In the genomic region with DNA sequence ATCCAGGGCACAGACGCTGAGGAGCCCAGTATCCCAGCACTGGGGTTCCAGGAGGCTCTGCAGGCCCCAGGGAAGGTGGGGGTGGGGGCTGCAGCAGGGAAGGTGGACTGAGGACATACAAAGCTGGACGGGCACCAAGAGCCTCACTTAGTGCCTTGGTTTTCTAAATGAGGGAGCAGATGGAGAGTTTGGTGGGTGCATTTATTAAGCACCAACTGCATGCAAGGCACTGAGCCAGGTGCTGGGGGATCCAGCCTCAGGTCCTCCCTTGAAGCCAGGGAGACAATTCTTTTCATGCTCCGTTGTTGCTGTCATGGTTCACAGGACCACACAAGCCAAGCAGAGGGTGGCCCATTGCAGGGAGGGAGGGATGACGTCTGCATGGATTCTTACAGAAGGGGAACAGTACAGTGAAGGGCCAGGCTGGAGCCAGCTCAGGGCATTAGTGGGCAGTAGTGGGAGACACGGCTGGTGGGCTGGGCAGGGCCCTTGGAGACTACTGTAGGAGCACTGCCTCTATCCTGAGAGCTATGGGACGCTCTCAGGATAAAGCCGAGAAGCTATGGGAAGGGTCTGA, we compare ENCODE assay signal across 23 cellular contexts.
A peak's percentile ranks its signal among the peaks of the same experiment; 100 is the strongest.
DNase-seq lines count a peak whose midpoint lies in the region; ATAC-seq and TF ChIP-seq lines count a peak whose summit lies in the region.
"Had no signal": no experiment of that assay in that cellular context is flagged by ENCODE, and none has a peak within 500 bp of the region (broad histone marks: within the 10 kb centered on the region; RNA-seq: fewer than 3 reads in every experiment).

No MANE protein-coding gene starts in this region.

- no peak overlapping the region for H3K4me2 ChIP-seq in GM23338
- no peak overlapping the region for H3K4me2 ChIP-seq in mesenchymal stem cell (ENCODE audit: low read length, poor library complexity, severe bottlenecking)
- H3K4me2 ChIP-seq: smooth muscle cell had no signal

- H2BK12ac ChIP-seq in mesenchymal stem cell (ENCODE audit: low read length in 2 of 2) = no peak overlapping the region

- ATAC-seq in GM23338 = peak; percentile 29; the same call in 2 of the 3 replicates
- ATAC-seq: esophagus mucosa, left colon had no signal

- no peak overlapping the region for H3K4ac ChIP-seq in mesenchymal stem cell (ENCODE audit: low read depth in 1 of 2, low read length in 2 of 2)

- TF ChIP-seq CTCF in GM23338 (conservative IDR thresholded peaks at IDR 0.05; ENCODE audit: low read depth in 2 of 2) = no peak
- no peak for TF ChIP-seq CTCF in brain (conservative IDR thresholded peaks at IDR 0.05)
- peak in 1 of 6 experiments; percentile 7 for TF ChIP-seq CTCF in thyroid gland (IDR thresholded peaks at IDR 0.05)

- H3K27ac ChIP-seq in GM23338 (ENCODE audit: low read depth) = no peak overlapping the region
- no peak overlapping the region for H3K27ac ChIP-seq in mesenchymal stem cell (ENCODE audit: low read length, poor library complexity, severe bottlenecking)
- peak overlapping the region; percentile 84 to 97 (median 88) for H3K27ac ChIP-seq in thyroid gland
- H3K27ac ChIP-seq: coronary artery, SJSA1 had no signal

- intact Hi-C loops in thyroid gland (cut with DNase I) = no loop called here

- H2AFZ ChIP-seq in GM23338 = no peak overlapping the region
- H2AFZ ChIP-seq in mesenchymal stem cell (ENCODE audit: low read depth, low read length) = no peak overlapping the region

- H3K9me2 ChIP-seq in GM23338 (ENCODE audit: insufficient read depth) = peaks cover 4% of the 10 kb centered on the region; the same call in 1 of the 2 replicates

- H3K4me1 ChIP-seq in GM23338 (ENCODE audit: insufficient read depth) (0 out of 2 replicates have a peak, but pooled peaks cover 3% of the 10 kb centered on the region), mesenchymal stem cell (ENCODE audit: control insufficient read depth, insufficient read depth, low read depth, low read length) (peaks cover 7% of the 10 kb centered on the region), thyroid gland (peaks cover 78 to 85% of the 10 kb centered on the region in 2 donors)

- H3F3A ChIP-seq in GM23338 (replicated peaks; ENCODE audit: low read depth) = 0 out of 2 replicates have a peak, but pooled peaks cover 4% of the 10 kb centered on the region

- H3K27me3 ChIP-seq in GM23338 (ENCODE audit: insufficient read depth) = peaks cover 31% of the 10 kb centered on the region
- peaks cover 9 to 56% of the 10 kb centered on the region in 2 experiments for H3K27me3 ChIP-seq in mesenchymal stem cell (ENCODE audit: control insufficient read depth in 1 of 2, insufficient read depth in 1 of 2, low read length in 2 of 2)
- H3K27me3 ChIP-seq in thyroid gland = no peaks in the 10 kb centered on the region
- H3K27me3 ChIP-seq: SJSA1 had no signal

- no peaks in the 10 kb centered on the region for H3K79me1 ChIP-seq in mesenchymal stem cell (replicated peaks; ENCODE audit: low read length, poor library complexity, severe bottlenecking)

- no peak overlapping the region for H3K23ac ChIP-seq in mesenchymal stem cell (ENCODE audit: low read length in 2 of 2)

- H3K9me3 ChIP-seq in mesenchymal stem cell (ENCODE audit: control insufficient read depth, low read length) (no peaks in the 10 kb centered on the region), thyroid gland (no peaks in the 10 kb centered on the region)
- H3K9me3 ChIP-seq: SJSA1 had no signal

- peak overlapping the region; percentile 48 for H3K9ac ChIP-seq in mesenchymal stem cell (ENCODE audit: low read length)

- no peak for DNase-seq in GM23338 (ENCODE audit: low spot score)
- no peak for DNase-seq in mesenchymal stem cell
- peak; percentile 77 to 82 for DNase-seq in thyroid gland
- no peak for DNase-seq in NCI-H748 treated with DMSO at 0.1 percent for 48 hours (lab: John Stamatoyannopoulos, UW)
- no peak for DNase-seq in stimulated activated CD4-positive, alpha-beta T cell treated with anti-CD3 and anti-CD28 coated beads, Interleukin-4, amount 100 ng/mL, for 1 hour
- DNase-seq in NCI-H1417 treated with DMSO at 0.1 percent for 48 hours (lab: John Stamatoyannopoulos, UW) = no peak
- DNase-seq: activated CD4-positive, alpha-beta T cell treated with anti-CD3 and anti-CD28 coated beads, Interleukin-2, amount 50 U/mL, for 48 hours; activated CD4-positive, CD25-positive, alpha-beta regulatory T cell; activated CD8-positive, alpha-beta memory T cell treated with anti-CD3 and anti-CD28 coated beads, Interleukin-2, amount 50 U/mL, for 4 hours; activated naive CD4-positive, alpha-beta T cell treated with anti-CD3 and anti-CD28 coated beads for 36 hours; EL; foreskin melanocyte; IMR-90; left colon; T-helper 1 cell had no signal

- H3K9me3 Mint-ChIP-seq in GM23338 (no peaks in the 10 kb centered on the region; the same call in 2 of the 3 replicates), brain (peaks cover 0 to 3% (median 0%) of the 10 kb centered on the region in 5 experiments)
- H3K9me3 Mint-ChIP-seq: activated naive CD4-positive, alpha-beta T cell treated with anti-CD3 and anti-CD28 coated beads for 36 hours; activated T-helper 1 cell treated with anti-CD3 and anti-CD28 coated beads, Interleukin-12 subunit alpha, Interleukin-12 subunit beta, Interleukin-2, Interleukin-4 antibody, amounts not matched to agents 30 ng/mL and 10 ng/mL and 1 ng/mL, durations not matched to agents 14 hours and 24 hours and 36 hours; endodermal cell had no signal

- H2AK5ac ChIP-seq in mesenchymal stem cell (ENCODE audit: low read length, severe bottlenecking) = no peak overlapping the region

- no peaks in the 10 kb centered on the region for H3K36me3 ChIP-seq in GM23338 (ENCODE audit: insufficient read depth)
- H3K36me3 ChIP-seq in mesenchymal stem cell (ENCODE audit: control insufficient read depth in 1 of 2, insufficient read depth in 2 of 2, low read depth in 1 of 2, low read length in 2 of 2) = no peaks in the 10 kb centered on the region
- no peaks in the 10 kb centered on the region for H3K36me3 ChIP-seq in thyroid gland
- H3K36me3 ChIP-seq: SJSA1 had no signal

- H4K91ac ChIP-seq in mesenchymal stem cell (ENCODE audit: low read length) = no peak overlapping the region

- H3K27ac Mint-ChIP-seq in GM23338 = no peak overlapping the region
- peak overlapping the region; percentile 74 to 97 (median 90) for H3K27ac Mint-ChIP-seq in brain
- H3K27ac Mint-ChIP-seq: activated naive CD4-positive, alpha-beta T cell treated with anti-CD3 and anti-CD28 coated beads for 36 hours; activated T-helper 1 cell treated with anti-CD3 and anti-CD28 coated beads, Interleukin-12 subunit alpha, Interleukin-12 subunit beta, Interleukin-2, Interleukin-4 antibody, amounts not matched to agents 30 ng/mL and 10 ng/mL and 1 ng/mL, durations not matched to agents 14 hours and 24 hours and 36 hours; endodermal cell had no signal

- H2BK15ac ChIP-seq in mesenchymal stem cell (ENCODE audit: low read depth, poor library complexity, severe bottlenecking) = no peak overlapping the region

- peak in 1 of 2 donors; percentile 18 for TF ChIP-seq POLR2A in thyroid gland (IDR thresholded peaks at IDR 0.05)

- H3K79me2 ChIP-seq in GM23338 (replicated peaks; ENCODE audit: insufficient read depth) = no peaks in the 10 kb centered on the region

- WGBS in mesenchymal stem cell = 87% methylated on average over 7 of the region's 7 CpGs
- WGBS in thyroid gland, 2 donors = 34 to 50% methylated on average over 4 to 6 of the region's 7 CpGs

- no peak overlapping the region for H2BK5ac ChIP-seq in mesenchymal stem cell (ENCODE audit: low read depth, low read length, poor library complexity, severe bottlenecking)

- H4K20me1 ChIP-seq in GM23338 (replicated peaks; ENCODE audit: insufficient read depth) = no peaks in the 10 kb centered on the region; the same call in 1 of the 2 replicates

- H2BK120ac ChIP-seq in mesenchymal stem cell (ENCODE audit: low read depth, low read length) = no peak overlapping the region

- no peak overlapping the region for H3K18ac ChIP-seq in mesenchymal stem cell (ENCODE audit: low read depth in 1 of 2, low read length in 2 of 2)

- no peak overlapping the region; the same call in 2 of the 3 replicates for H3K4me3 Mint-ChIP-seq in GM23338
- peak overlapping the region in 2 of 5 experiments; percentile 5 to 36 for H3K4me3 Mint-ChIP-seq in brain
- H3K4me3 Mint-ChIP-seq: activated naive CD4-positive, alpha-beta T cell treated with anti-CD3 and anti-CD28 coated beads for 36 hours; activated T-helper 1 cell treated with anti-CD3 and anti-CD28 coated beads, Interleukin-12 subunit alpha, Interleukin-12 subunit beta, Interleukin-2, Interleukin-4 antibody, amounts not matched to agents 30 ng/mL and 10 ng/mL and 1 ng/mL, durations not matched to agents 14 hours and 24 hours and 36 hours; endodermal cell had no signal

- H3K36me3 Mint-ChIP-seq in GM23338 (ENCODE audit: low read depth) (no peaks in the 10 kb centered on the region; the same call in 2 of the 3 replicates), brain (no peaks in the 10 kb centered on the region)

- H3K27me3 Mint-ChIP-seq in GM23338 (ENCODE audit: insufficient read depth, low read depth, poor library complexity) (peaks cover 42% of the 10 kb centered on the region), brain (peaks cover 3% of the 10 kb centered on the region)

- peaks cover 5% of the 10 kb centered on the region; the same call in 2 of the 3 replicates for H3K4me1 Mint-ChIP-seq in GM23338
- peaks cover 84% of the 10 kb centered on the region for H3K4me1 Mint-ChIP-seq in brain
- H3K4me1 Mint-ChIP-seq: endodermal cell had no signal

- no peak overlapping the region for H3K4me3 ChIP-seq in GM23338
- H3K4me3 ChIP-seq in mesenchymal stem cell (ENCODE audit: insufficient read depth in 1 of 2, low read depth in 1 of 2, low read length in 2 of 2) = peak overlapping the region in 1 of 2 experiments; percentile 65
- no peak overlapping the region for H3K4me3 ChIP-seq in thyroid gland (replicated peaks in 1 of 3)
- H3K4me3 ChIP-seq: coronary artery, GM12878, SJSA1, smooth muscle cell had no signal

- H3K14ac ChIP-seq in mesenchymal stem cell (ENCODE audit: low read length in 2 of 2) = no peak overlapping the region

- H4K8ac ChIP-seq in mesenchymal stem cell (ENCODE audit: low read length) = no peak overlapping the region

Comparison
In these comparisons a context has a peak if more than half of its experiments do, and no peak if none do; other contexts are left out.
1. DNase-seq: peak in thyroid gland (2 of 2); none in GM23338 (single experiment), mesenchymal stem cell (single experiment), NCI-H748 treated with DMSO at 0.1 percent for 48 hours (single experiment), stimulated activated CD4-positive, alpha-beta T cell treated with anti-CD3 and anti-CD28 coated beads, Interleukin-4, amount 100 ng/mL, for 1 hour (single experiment) and NCI-H1417 treated with DMSO at 0.1 percent for 48 hours (single experiment).
2. H3K27ac ChIP-seq: peak in thyroid gland (3 of 3); none in GM23338 (single experiment) and mesenchymal stem cell (single experiment).